In the genomic region with DNA sequence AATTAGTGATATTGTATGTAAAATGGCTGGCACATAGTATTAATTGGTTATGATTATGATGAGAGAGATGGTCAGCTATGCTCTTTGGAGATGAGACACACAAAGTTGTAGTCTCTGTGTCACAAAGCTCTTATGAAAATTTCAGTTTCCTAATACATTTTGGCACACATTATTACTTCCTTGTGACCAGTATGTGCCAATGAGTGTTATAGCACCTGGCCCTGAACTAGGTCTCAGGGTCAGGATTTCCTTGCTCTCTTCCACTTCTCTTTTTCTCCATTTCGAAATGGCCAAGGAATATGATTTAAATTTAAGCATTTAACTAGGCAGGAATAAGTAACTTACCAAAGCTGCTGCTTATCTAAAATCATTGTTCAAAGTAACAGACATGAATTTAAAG, we compare ENCODE assay signal across 18 cellular contexts. TPM values are rescaled to one million over a fixed set of nuclear protein-coding genes. Genes with fewer than 3 reads are reported as not detected.
DNase-seq lines count a peak whose midpoint lies in the region; ATAC-seq and TF ChIP-seq lines count a peak whose summit lies in the region.
"Had no signal": no experiment of that assay in that cellular context is flagged by ENCODE, and none has a peak within 500 bp of the region (broad histone marks: within the 10 kb centered on the region; RNA-seq: fewer than 3 reads in every experiment).

No MANE protein-coding gene starts in this region.

- no peaks in the 10 kb centered on the region for H3K27me3 Mint-ChIP-seq in activated naive CD8-positive, alpha-beta T cell treated with anti-CD3 and anti-CD28 coated beads, Interleukin-2, amount 10 ng/mL, durations not matched to agents 7 days and 5 days
- H3K27me3 Mint-ChIP-seq in activated naive CD8-positive, alpha-beta T cell treated with anti-CD3 and anti-CD28 coated beads, Interleukin-2, amount 50 U/mL, for 24 hours: no peaks in the 10 kb centered on the region
- H3K27me3 Mint-ChIP-seq in activated CD4-positive, alpha-beta T cell treated with anti-CD3 and anti-CD28 coated beads for 36 hours: no peaks in the 10 kb centered on the region
- H3K27me3 Mint-ChIP-seq: activated CD4-positive, alpha-beta memory T cell treated with anti-CD3 and anti-CD28 coated beads for 36 hours; CD8-positive, alpha-beta memory T cell had no signal

- peaks cover 32% of the 10 kb centered on the region for H3K4me1 Mint-ChIP-seq in activated naive CD8-positive, alpha-beta T cell treated with anti-CD3 and anti-CD28 coated beads, Interleukin-2, amount 10 ng/mL, durations not matched to agents 7 days and 5 days
- H3K4me1 Mint-ChIP-seq in activated naive CD8-positive, alpha-beta T cell treated with anti-CD3 and anti-CD28 coated beads, Interleukin-2, amount 50 U/mL, for 24 hours: no peaks in the 10 kb centered on the region
- peaks cover 6% of the 10 kb centered on the region for H3K4me1 Mint-ChIP-seq in activated CD4-positive, alpha-beta T cell treated with anti-CD3 and anti-CD28 coated beads for 36 hours
- H3K4me1 Mint-ChIP-seq: nephron progenitor cell had no signal

- H3K79me2 ChIP-seq in PC-9 (ENCODE audit: low read depth) (peaks cover 42% of the 10 kb centered on the region), hepatocyte (peaks cover 37% of the 10 kb centered on the region), smooth muscle cell (ENCODE audit: low read depth) (peaks cover 9% of the 10 kb centered on the region)

- H4K20me1 ChIP-seq in PC-9 (ENCODE audit: insufficient read depth): peaks cover 12% of the 10 kb centered on the region; the same call in 1 of the 2 replicates
- H4K20me1 ChIP-seq in hepatocyte (ENCODE audit: insufficient read depth, poor library complexity, severe bottlenecking): no peaks in the 10 kb centered on the region
- H4K20me1 ChIP-seq in smooth muscle cell (ENCODE audit: low read depth): peaks cover 9% of the 10 kb centered on the region

- H2AFZ ChIP-seq in PC-9 (no peak overlapping the region), hepatocyte (no peak overlapping the region), smooth muscle cell (ENCODE audit: low read depth) (no peak overlapping the region)

- H3K36me3 Mint-ChIP-seq in activated naive CD8-positive, alpha-beta T cell treated with anti-CD3 and anti-CD28 coated beads, Interleukin-2, amount 10 ng/mL, durations not matched to agents 7 days and 5 days: peaks cover 53% of the 10 kb centered on the region
- H3K36me3 Mint-ChIP-seq in activated naive CD8-positive, alpha-beta T cell treated with anti-CD3 and anti-CD28 coated beads, Interleukin-2, amount 50 U/mL, for 24 hours (ENCODE audit: low read depth): peaks cover 45% of the 10 kb centered on the region
- peaks cover 41% of the 10 kb centered on the region for H3K36me3 Mint-ChIP-seq in activated CD4-positive, alpha-beta T cell treated with anti-CD3 and anti-CD28 coated beads for 36 hours (ENCODE audit: low read depth)

- CTCF ChIA-PET in PC-9 (lab: Charles Lee): no interaction called here
- CTCF ChIA-PET in activated CD4-positive, alpha-beta T cell treated with anti-CD3 and anti-CD28 coated beads for 36 hours (lab: Charles Lee): interaction anchor here (0.5 to 1.2 kb wide), 3 partner anchors 24 to 550 kb away, joined by 3 to 4 read pairs (median 4); no protein-coding TSS in a partner anchor

- H3F3A ChIP-seq in PC-9 (ENCODE audit: insufficient read depth, low read depth): peaks cover 48% of the 10 kb centered on the region
- H3F3A ChIP-seq in smooth muscle cell (ENCODE audit: low read depth): no peaks in the 10 kb centered on the region

- H3K27ac ChIP-seq in PC-9 (0 out of 2 replicates have a peak overlapping the region, but pooled peaks have one; percentile 3), hepatocyte (peak overlapping the region; percentile 32), smooth muscle cell (ENCODE audit: low read depth) (peak overlapping the region; percentile 34)
- H3K27ac ChIP-seq: foreskin keratinocyte had no signal

- no peak overlapping the region for H3K4me3 Mint-ChIP-seq in activated naive CD8-positive, alpha-beta T cell treated with anti-CD3 and anti-CD28 coated beads, Interleukin-2, amount 10 ng/mL, durations not matched to agents 7 days and 5 days
- no peak overlapping the region for H3K4me3 Mint-ChIP-seq in activated naive CD8-positive, alpha-beta T cell treated with anti-CD3 and anti-CD28 coated beads, Interleukin-2, amount 50 U/mL, for 24 hours
- no peak overlapping the region for H3K4me3 Mint-ChIP-seq in activated CD4-positive, alpha-beta T cell treated with anti-CD3 and anti-CD28 coated beads for 36 hours
- H3K4me3 Mint-ChIP-seq: activated CD4-positive, alpha-beta memory T cell treated with anti-CD3 and anti-CD28 coated beads for 36 hours; activated T-helper 1 cell treated with anti-CD3 and anti-CD28 coated beads, Interleukin-12 subunit alpha, Interleukin-12 subunit beta, Interleukin-2, Interleukin-4 antibody, amounts not matched to agents 30 ng/mL and 10 ng/mL and 1 ng/mL, durations not matched to agents 14 hours and 24 hours and 36 hours; nephron progenitor cell had no signal

- no peaks in the 10 kb centered on the region for H3K27me3 ChIP-seq in PC-9 (ENCODE audit: insufficient read depth, low read depth)
- H3K27me3 ChIP-seq in hepatocyte: no peaks in the 10 kb centered on the region
- no peaks in the 10 kb centered on the region for H3K27me3 ChIP-seq in smooth muscle cell (ENCODE audit: low read depth)
- H3K27me3 ChIP-seq: foreskin keratinocyte had no signal

- H3K9me2 ChIP-seq in PC-9 (ENCODE audit: insufficient read depth) (no peaks in the 10 kb centered on the region), hepatocyte (replicated peaks; ENCODE audit: insufficient read depth) (no peaks in the 10 kb centered on the region)

- WGBS in hepatocyte (ENCODE audit: low lambda C conversion rate, missing lambda C conversion rate): 67% methylated on average over 1 of the region's 1 CpG
- 86% methylated on average over 1 of the region's 1 CpG for WGBS in smooth muscle cell (ENCODE audit: low lambda C conversion rate)

- H3K36me3 ChIP-seq in PC-9 (ENCODE audit: low read depth): peaks cover 83% of the 10 kb centered on the region
- H3K36me3 ChIP-seq in hepatocyte (replicated peaks; ENCODE audit: insufficient read depth, low read depth): no peaks in the 10 kb centered on the region
- peaks cover 11% of the 10 kb centered on the region for H3K36me3 ChIP-seq in smooth muscle cell (ENCODE audit: low read depth)

- POLR2A ChIA-PET in activated naive CD8-positive, alpha-beta T cell treated with anti-CD3 and anti-CD28 coated beads, Interleukin-2, amount 10 ng/mL, durations not matched to agents 7 days and 5 days (lab: Charles Lee): no interaction called here
- POLR2A ChIA-PET in PC-9 (lab: Charles Lee; ENCODE audit: unreplicated experiment): interaction anchor here (0.7 kb wide), 1 partner anchor 23 kb away, joined by 3 read pairs; no protein-coding TSS in a partner anchor
- POLR2A ChIA-PET in activated CD4-positive, alpha-beta T cell treated with anti-CD3 and anti-CD28 coated beads for 36 hours (lab: Charles Lee): interaction anchor here (0.7 kb wide), 2 partner anchors 82 to 113 kb away, joined by 3 to 4 read pairs; no protein-coding TSS in a partner anchor

- TF ChIP-seq CTCF in PC-9 (conservative IDR thresholded peaks at IDR 0.05): no peak
- no peak for TF ChIP-seq CTCF in hepatocyte (IDR thresholded peaks at IDR 0.05; ENCODE audit: poor library complexity)
- TF ChIP-seq CTCF in smooth muscle cell (IDR thresholded peaks at IDR 0.05; ENCODE audit: borderline replicate concordance, insufficient read depth, poor library complexity, severe bottlenecking): no peak

- peak overlapping the region; percentile 25 for H3K27ac Mint-ChIP-seq in activated naive CD8-positive, alpha-beta T cell treated with anti-CD3 and anti-CD28 coated beads, Interleukin-2, amount 10 ng/mL, durations not matched to agents 7 days and 5 days
- no peak overlapping the region for H3K27ac Mint-ChIP-seq in activated naive CD8-positive, alpha-beta T cell treated with anti-CD3 and anti-CD28 coated beads, Interleukin-2, amount 50 U/mL, for 24 hours
- H3K27ac Mint-ChIP-seq in activated CD4-positive, alpha-beta T cell treated with anti-CD3 and anti-CD28 coated beads for 36 hours: no peak overlapping the region
- H3K27ac Mint-ChIP-seq: activated CD4-positive, alpha-beta memory T cell treated with anti-CD3 and anti-CD28 coated beads for 36 hours; activated T-helper 1 cell treated with anti-CD3 and anti-CD28 coated beads, Interleukin-12 subunit alpha, Interleukin-12 subunit beta, Interleukin-2, Interleukin-4 antibody, amounts not matched to agents 30 ng/mL and 10 ng/mL and 1 ng/mL, durations not matched to agents 14 hours and 24 hours and 36 hours; nephron progenitor cell had no signal

- ATAC-seq in activated naive CD8-positive, alpha-beta T cell treated with anti-CD3 and anti-CD28 coated beads, Interleukin-2, amount 10 ng/mL, durations not matched to agents 7 days and 5 days (ENCODE audit: low read depth): no peak
- ATAC-seq in activated naive CD8-positive, alpha-beta T cell treated with anti-CD3 and anti-CD28 coated beads, Interleukin-2, amount 50 U/mL, for 24 hours: no peak
- ATAC-seq in activated CD4-positive, alpha-beta T cell treated with anti-CD3 and anti-CD28 coated beads for 36 hours: no peak
- ATAC-seq: foreskin keratinocyte had no signal

- no peaks in the 10 kb centered on the region for H3K9me3 Mint-ChIP-seq in activated naive CD8-positive, alpha-beta T cell treated with anti-CD3 and anti-CD28 coated beads, Interleukin-2, amount 10 ng/mL, durations not matched to agents 7 days and 5 days
- no peaks in the 10 kb centered on the region for H3K9me3 Mint-ChIP-seq in activated naive CD8-positive, alpha-beta T cell treated with anti-CD3 and anti-CD28 coated beads, Interleukin-2, amount 50 U/mL, for 24 hours
- H3K9me3 Mint-ChIP-seq in activated CD4-positive, alpha-beta T cell treated with anti-CD3 and anti-CD28 coated beads for 36 hours (ENCODE audit: low read depth): no peaks in the 10 kb centered on the region
- H3K9me3 Mint-ChIP-seq: activated CD4-positive, alpha-beta memory T cell treated with anti-CD3 and anti-CD28 coated beads for 36 hours; activated T-helper 1 cell treated with anti-CD3 and anti-CD28 coated beads, Interleukin-12 subunit alpha, Interleukin-12 subunit beta, Interleukin-2, Interleukin-4 antibody, amounts not matched to agents 30 ng/mL and 10 ng/mL and 1 ng/mL, durations not matched to agents 14 hours and 24 hours and 36 hours; CD8-positive, alpha-beta memory T cell had no signal

- H3K4me2 ChIP-seq in PC-9 (no peak overlapping the region), hepatocyte (no peak overlapping the region), smooth muscle cell (peak overlapping the region; percentile 23)

- H3K9ac ChIP-seq in smooth muscle cell (ENCODE audit: low read depth): no peak overlapping the region

- H3K4me3 ChIP-seq in PC-9 (no peak overlapping the region), hepatocyte (no peak overlapping the region), smooth muscle cell (no peak overlapping the region)

- no TSS peak for BruUV-seq in PC-9 (replicated peaks; lab: Mats Ljungman, UMichigan)

- intact Hi-C loops in PC-9 (cut with micrococcal nuclease; ENCODE audit: unreplicated experiment): no loop called here
- intact Hi-C loops in activated CD4-positive, alpha-beta T cell treated with anti-CD3 and anti-CD28 coated beads for 36 hours (cut with DNase I, micrococcal nuclease): no loop called here

- H3K4me1 ChIP-seq in PC-9 (replicated peaks; ENCODE audit: insufficient read depth): no peaks in the 10 kb centered on the region
- H3K4me1 ChIP-seq in hepatocyte (ENCODE audit: insufficient read depth): peaks cover 13% of the 10 kb centered on the region
- no peaks in the 10 kb centered on the region for H3K4me1 ChIP-seq in smooth muscle cell (ENCODE audit: low read depth)

- no peak for DNase-seq in activated naive CD8-positive, alpha-beta T cell treated with anti-CD3 and anti-CD28 coated beads, Interleukin-2, amount 10 ng/mL, durations not matched to agents 7 days and 5 days
- DNase-seq in activated naive CD8-positive, alpha-beta T cell treated with anti-CD3 and anti-CD28 coated beads, Interleukin-2, amount 50 U/mL, for 24 hours: no peak
- DNase-seq in PC-9 (no peak), hepatocyte (ENCODE audit: low spot score) (no peak), smooth muscle cell (lab: John Stamatoyannopoulos, UW; ENCODE audit: unreplicated experiment) (no peak), A172 (ENCODE audit: low spot score) (no peak), SW 1271 (lab: John Stamatoyannopoulos, UW) (no peak)
- DNase-seq in activated CD4-positive, alpha-beta T cell treated with anti-CD3 and anti-CD28 coated beads for 36 hours: no peak
- DNase-seq: activated CD4-positive, alpha-beta memory T cell treated with anti-CD3 and anti-CD28 coated beads for 36 hours; CD8-positive, alpha-beta memory T cell; foreskin keratinocyte; KBM-7; mammary epithelial cell; NCI-H1105 treated with DMSO at 0.1 percent for 48 hours; nephron progenitor cell; SHP77 treated with DMSO at 0.1 percent for 48 hours; stimulated activated CD4-positive, alpha-beta T cell treated with anti-CD3 and anti-CD28 coated beads, Interleukin-1b, Interleukin-23, amount 100 ng/mL, for 48 hours had no signal

- H3K9me3 ChIP-seq in PC-9 (ENCODE audit: insufficient read depth, low read depth) (no peaks in the 10 kb centered on the region), hepatocyte (ENCODE audit: low read depth) (no peaks in the 10 kb centered on the region), smooth muscle cell (replicated peaks; ENCODE audit: low read depth) (no peaks in the 10 kb centered on the region)

RNA-seq across cellular contexts. Expression of a gene that starts 28.0 kb away (rescaled TPM):
- 10 to 100 TPM; 50.9 to 59.9 TPM for total RNA-seq in activated naive CD8-positive, alpha-beta T cell treated with anti-CD3 and anti-CD28 coated beads, Interleukin-2, amount 10 ng/mL, durations not matched to agents 7 days and 5 days
- total RNA-seq in PC-9 (2021) (30.3 and 35.0 TPM in 2 replicates), hepatocyte (111 and 112 TPM in 2 replicates), smooth muscle cell (65.2 and 88.6 TPM in 2 replicates)
- polyA plus RNA-seq in hepatocyte (19.9 and 22.7 TPM in 2 replicates), smooth muscle cell (11.8 and 12.5 TPM in 2 replicates)
- 17.9 and 20.0 TPM in 2 replicates for total RNA-seq in A172 (2014; rRNA removed; shearing (Covaris generic))
- 10 to 100 TPM; 18.5 to 23.5 TPM for total RNA-seq in activated CD4-positive, alpha-beta T cell treated with anti-CD3 and anti-CD28 coated beads for 36 hours
